ENCODE assay signal across 2 cellular contexts in the genomic region with DNA sequence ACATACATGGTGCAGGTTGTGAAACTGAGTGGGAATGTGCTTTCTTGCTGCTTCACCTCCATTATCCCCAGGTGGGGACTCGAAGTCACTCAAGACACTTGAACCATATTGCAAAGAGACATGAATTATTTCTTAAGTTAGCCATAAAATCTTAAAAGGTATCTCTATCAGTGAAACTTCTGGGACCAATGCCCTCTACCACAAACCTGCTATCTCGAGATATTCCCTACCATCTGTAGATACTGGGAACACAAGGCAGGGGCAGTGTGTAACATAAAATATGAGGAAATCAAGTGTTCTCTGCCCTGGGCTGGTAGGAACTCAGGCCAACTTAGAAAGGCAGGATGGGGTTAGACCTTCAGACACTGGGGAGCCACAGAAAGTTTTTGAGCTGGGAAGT.
TF ChIP-seq lines count a peak whose summit lies in the region.

No MANE protein-coding gene starts in this region.

TF ChIP-seq in IMR-90, 13 proteins besides CTCF, POLR2A, EP300 and RAD21:
- TF ChIP-seq, protein P1, sequence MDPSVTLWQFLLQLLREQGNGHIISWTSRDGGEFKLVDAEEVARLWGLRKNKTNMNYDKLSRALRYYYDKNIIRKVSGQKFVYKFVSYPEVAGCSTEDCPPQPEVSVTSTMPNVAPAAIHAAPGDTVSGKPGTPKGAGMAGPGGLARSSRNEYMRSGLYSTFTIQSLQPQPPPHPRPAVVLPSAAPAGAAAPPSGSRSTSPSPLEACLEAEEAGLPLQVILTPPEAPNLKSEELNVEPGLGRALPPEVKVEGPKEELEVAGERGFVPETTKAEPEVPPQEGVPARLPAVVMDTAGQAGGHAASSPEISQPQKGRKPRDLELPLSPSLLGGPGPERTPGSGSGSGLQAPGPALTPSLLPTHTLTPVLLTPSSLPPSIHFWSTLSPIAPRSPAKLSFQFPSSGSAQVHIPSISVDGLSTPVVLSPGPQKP (IDR thresholded peaks at IDR 0.05; ENCODE audit: borderline replicate concordance, low read depth, low read length), result no peak
- TF ChIP-seq BHLHE40 (IDR thresholded peaks at IDR 0.05; ENCODE audit: low read depth, low read length) (no peak), FOS (IDR thresholded peaks at IDR 0.05; ENCODE audit: low read depth, low read length) (no peak), MAFK (IDR thresholded peaks at IDR 0.05; ENCODE audit: low read depth, low read length) (no peak), RCOR1 (IDR thresholded peaks at IDR 0.05; ENCODE audit: insufficient replicate concordance, low read length) (no peak), RFX5 (IDR thresholded peaks at IDR 0.05; ENCODE audit: low read depth, low read length) (no peak), CEBPB (IDR thresholded peaks at IDR 0.05; ENCODE audit: low read depth, low read length) (no peak), NFE2L2 (IDR thresholded peaks at IDR 0.05; ENCODE audit: low read depth, low read length) (no peak), MAZ (IDR thresholded peaks at IDR 0.05; ENCODE audit: borderline replicate concordance, low read depth, low read length) (no peak), CHD1 (IDR thresholded peaks at IDR 0.05; ENCODE audit: low read depth, low read length) (no peak), MXI1 (IDR thresholded peaks at IDR 0.05; ENCODE audit: borderline replicate concordance, low read depth, low read length) (no peak), SMC3 (IDR thresholded peaks at IDR 0.05; ENCODE audit: low read depth, low read length) (no peak)
- TF ChIP-seq, protein P2, sequence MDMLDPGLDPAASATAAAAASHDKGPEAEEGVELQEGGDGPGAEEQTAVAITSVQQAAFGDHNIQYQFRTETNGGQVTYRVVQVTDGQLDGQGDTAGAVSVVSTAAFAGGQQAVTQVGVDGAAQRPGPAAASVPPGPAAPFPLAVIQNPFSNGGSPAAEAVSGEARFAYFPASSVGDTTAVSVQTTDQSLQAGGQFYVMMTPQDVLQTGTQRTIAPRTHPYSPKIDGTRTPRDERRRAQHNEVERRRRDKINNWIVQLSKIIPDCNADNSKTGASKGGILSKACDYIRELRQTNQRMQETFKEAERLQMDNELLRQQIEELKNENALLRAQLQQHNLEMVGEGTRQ (IDR thresholded peaks at IDR 0.05; ENCODE audit: low read depth, low read length), result no peak

TF ChIP-seq in GM12878, 131 proteins besides CTCF, POLR2A, EP300 and RAD21:
- TF ChIP-seq JUNB (IDR thresholded peaks at IDR 0.05) (no peak), POU2F2 (IDR thresholded peaks at IDR 0.05; ENCODE audit: borderline replicate concordance, low read depth, low read length) (no peak), EGR1 (IDR thresholded peaks at IDR 0.05; ENCODE audit: borderline replicate concordance in 1 of 2, low read depth in 2 of 2, low read length in 2 of 2) (no peak), SIX5 (IDR thresholded peaks at IDR 0.05; ENCODE audit: low read depth, low read length, severe bottlenecking) (no peak), ZNF274 (IDR thresholded peaks at IDR 0.05; ENCODE audit: insufficient read depth, insufficient read length) (no peak), FOXK2 (IDR thresholded peaks at IDR 0.05) (no peak), SRF (IDR thresholded peaks at IDR 0.05; ENCODE audit: low read depth in 2 of 2, low read length in 2 of 2) (no peak), STAT1 (conservative IDR thresholded peaks at IDR 0.05) (no peak), POLR2AphosphoS2 (IDR thresholded peaks at IDR 0.05; ENCODE audit: low read depth, low read length) (no peak), SP1 (IDR thresholded peaks at IDR 0.05; ENCODE audit: low read depth, low read length) (no peak), CHD4 (IDR thresholded peaks at IDR 0.05) (no peak), IKZF2 (IDR thresholded peaks at IDR 0.05) (no peak), SMARCA5 (IDR thresholded peaks at IDR 0.05) (no peak), RFX5 (IDR thresholded peaks at IDR 0.05; ENCODE audit: low read depth, low read length) (no peak), POLR2AphosphoS5 (IDR thresholded peaks at IDR 0.05; ENCODE audit: low read length) (no peak)
- TF ChIP-seq, protein P3, sequence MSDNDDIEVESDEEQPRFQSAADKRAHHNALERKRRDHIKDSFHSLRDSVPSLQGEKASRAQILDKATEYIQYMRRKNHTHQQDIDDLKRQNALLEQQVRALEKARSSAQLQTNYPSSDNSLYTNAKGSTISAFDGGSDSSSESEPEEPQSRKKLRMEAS (IDR thresholded peaks at IDR 0.05; ENCODE audit: low read depth, low read length), result no peak
- TF ChIP-seq, protein P2 (IDR thresholded peaks at IDR 0.05; ENCODE audit: borderline replicate concordance, low read depth, low read length), result no peak
- TF ChIP-seq, protein P4, sequence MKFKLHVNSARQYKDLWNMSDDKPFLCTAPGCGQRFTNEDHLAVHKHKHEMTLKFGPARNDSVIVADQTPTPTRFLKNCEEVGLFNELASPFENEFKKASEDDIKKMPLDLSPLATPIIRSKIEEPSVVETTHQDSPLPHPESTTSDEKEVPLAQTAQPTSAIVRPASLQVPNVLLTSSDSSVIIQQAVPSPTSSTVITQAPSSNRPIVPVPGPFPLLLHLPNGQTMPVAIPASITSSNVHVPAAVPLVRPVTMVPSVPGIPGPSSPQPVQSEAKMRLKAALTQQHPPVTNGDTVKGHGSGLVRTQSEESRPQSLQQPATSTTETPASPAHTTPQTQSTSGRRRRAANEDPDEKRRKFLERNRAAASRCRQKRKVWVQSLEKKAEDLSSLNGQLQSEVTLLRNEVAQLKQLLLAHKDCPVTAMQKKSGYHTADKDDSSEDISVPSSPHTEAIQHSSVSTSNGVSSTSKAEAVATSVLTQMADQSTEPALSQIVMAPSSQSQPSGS (IDR thresholded peaks at IDR 0.05; ENCODE audit: low read length), result no peak
- TF ChIP-seq, protein P5, sequence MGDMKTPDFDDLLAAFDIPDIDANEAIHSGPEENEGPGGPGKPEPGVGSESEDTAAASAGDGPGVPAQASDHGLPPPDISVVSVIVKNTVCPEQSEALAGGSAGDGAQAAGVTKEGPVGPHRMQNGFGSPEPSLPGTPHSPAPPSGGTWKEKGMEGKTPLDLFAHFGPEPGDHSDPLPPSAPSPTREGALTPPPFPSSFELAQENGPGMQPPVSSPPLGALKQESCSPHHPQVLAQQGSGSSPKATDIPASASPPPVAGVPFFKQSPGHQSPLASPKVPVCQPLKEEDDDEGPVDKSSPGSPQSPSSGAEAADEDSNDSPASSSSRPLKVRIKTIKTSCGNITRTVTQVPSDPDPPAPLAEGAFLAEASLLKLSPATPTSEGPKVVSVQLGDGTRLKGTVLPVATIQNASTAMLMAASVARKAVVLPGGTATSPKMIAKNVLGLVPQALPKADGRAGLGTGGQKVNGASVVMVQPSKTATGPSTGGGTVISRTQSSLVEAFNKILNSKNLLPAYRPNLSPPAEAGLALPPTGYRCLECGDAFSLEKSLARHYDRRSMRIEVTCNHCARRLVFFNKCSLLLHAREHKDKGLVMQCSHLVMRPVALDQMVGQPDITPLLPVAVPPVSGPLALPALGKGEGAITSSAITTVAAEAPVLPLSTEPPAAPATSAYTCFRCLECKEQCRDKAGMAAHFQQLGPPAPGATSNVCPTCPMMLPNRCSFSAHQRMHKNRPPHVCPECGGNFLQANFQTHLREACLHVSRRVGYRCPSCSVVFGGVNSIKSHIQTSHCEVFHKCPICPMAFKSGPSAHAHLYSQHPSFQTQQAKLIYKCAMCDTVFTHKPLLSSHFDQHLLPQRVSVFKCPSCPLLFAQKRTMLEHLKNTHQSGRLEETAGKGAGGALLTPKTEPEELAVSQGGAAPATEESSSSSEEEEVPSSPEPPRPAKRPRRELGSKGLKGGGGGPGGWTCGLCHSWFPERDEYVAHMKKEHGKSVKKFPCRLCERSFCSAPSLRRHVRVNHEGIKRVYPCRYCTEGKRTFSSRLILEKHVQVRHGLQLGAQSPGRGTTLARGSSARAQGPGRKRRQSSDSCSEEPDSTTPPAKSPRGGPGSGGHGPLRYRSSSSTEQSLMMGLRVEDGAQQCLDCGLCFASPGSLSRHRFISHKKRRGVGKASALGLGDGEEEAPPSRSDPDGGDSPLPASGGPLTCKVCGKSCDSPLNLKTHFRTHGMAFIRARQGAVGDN (IDR thresholded peaks at IDR 0.05), result no peak
- TF ChIP-seq, protein P6, sequence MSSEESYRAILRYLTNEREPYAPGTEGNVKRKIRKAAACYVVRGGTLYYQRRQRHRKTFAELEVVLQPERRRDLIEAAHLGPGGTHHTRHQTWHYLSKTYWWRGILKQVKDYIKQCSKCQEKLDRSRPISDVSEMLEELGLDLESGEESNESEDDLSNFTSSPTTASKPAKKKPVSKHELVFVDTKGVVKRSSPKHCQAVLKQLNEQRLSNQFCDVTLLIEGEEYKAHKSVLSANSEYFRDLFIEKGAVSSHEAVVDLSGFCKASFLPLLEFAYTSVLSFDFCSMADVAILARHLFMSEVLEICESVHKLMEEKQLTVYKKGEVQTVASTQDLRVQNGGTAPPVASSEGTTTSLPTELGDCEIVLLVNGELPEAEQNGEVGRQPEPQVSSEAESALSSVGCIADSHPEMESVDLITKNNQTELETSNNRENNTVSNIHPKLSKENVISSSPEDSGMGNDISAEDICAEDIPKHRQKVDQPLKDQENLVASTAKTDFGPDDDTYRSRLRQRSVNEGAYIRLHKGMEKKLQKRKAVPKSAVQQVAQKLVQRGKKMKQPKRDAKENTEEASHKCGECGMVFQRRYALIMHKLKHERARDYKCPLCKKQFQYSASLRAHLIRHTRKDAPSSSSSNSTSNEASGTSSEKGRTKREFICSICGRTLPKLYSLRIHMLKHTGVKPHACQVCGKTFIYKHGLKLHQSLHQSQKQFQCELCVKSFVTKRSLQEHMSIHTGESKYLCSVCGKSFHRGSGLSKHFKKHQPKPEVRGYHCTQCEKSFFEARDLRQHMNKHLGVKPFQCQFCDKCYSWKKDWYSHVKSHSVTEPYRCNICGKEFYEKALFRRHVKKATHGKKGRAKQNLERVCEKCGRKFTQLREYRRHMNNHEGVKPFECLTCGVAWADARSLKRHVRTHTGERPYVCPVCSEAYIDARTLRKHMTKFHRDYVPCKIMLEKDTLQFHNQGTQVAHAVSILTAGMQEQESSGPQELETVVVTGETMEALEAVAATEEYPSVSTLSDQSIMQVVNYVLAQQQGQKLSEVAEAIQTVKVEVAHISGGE (CRISPR knock-in tag; IDR thresholded peaks at IDR 0.05), result no peak
